ENCODE assay signal across 8 cellular contexts in genomic region chr4:3956165-3956867, GRCh38.
DNase-seq lines count a peak whose midpoint lies in the region; TF ChIP-seq lines count a peak whose summit lies in the region.
"Not testable (repeated sequence)": the region's sequence is repeated elsewhere in the genome, so short reads cannot be mapped to it uniquely, and the experiment has no call there.

No MANE protein-coding gene starts in this region.

- H3K36me3 Mint-ChIP-seq in Calu3 (ENCODE audit: insufficient read depth, unreplicated experiment), result peaks cover 23% of the 10 kb centered on the region
- H3K36me3 Mint-ChIP-seq in activated CD4-positive, alpha-beta memory T cell treated with anti-CD3 and anti-CD28 coated beads for 36 hours; MCF 10A (ENCODE audit: insufficient read depth, unreplicated experiment): not testable (repeated sequence)

- not testable (repeated sequence) for H3K4me1 ChIP-seq in mesodermal cell (ENCODE audit: control insufficient read depth, insufficient read depth, low read length, poor library complexity, severe bottlenecking); urinary bladder (ENCODE audit: insufficient read depth)

- not testable (repeated sequence) for H3K27ac Mint-ChIP-seq in Calu3 (ENCODE audit: unreplicated experiment)
- H3K27ac Mint-ChIP-seq in activated CD4-positive, alpha-beta memory T cell treated with anti-CD3 and anti-CD28 coated beads for 36 hours, result peak overlapping the region; percentile 81
- H3K27ac Mint-ChIP-seq in MCF 10A (ENCODE audit: low read depth, unreplicated experiment), result peak overlapping the region; percentile 96

- BruUV-seq in Calu3 (replicated peaks; lab: Mats Ljungman, UMichigan); MCF 10A (replicated peaks; lab: Mats Ljungman, UMichigan): not testable (repeated sequence)

- CTCF ChIA-PET in Calu3 (lab: Charles Lee); MCF 10A (lab: Yijun Ruan, JAX): not testable (repeated sequence)
- CTCF ChIA-PET in activated CD4-positive, alpha-beta memory T cell treated with anti-CD3 and anti-CD28 coated beads for 36 hours (lab: Charles Lee), result interaction anchor here (1.1 kb wide), 1 partner anchor 76 kb away, joined by 3 read pairs; no protein-coding TSS in a partner anchor

- not testable (repeated sequence) for H3K27me3 Mint-ChIP-seq in Calu3 (ENCODE audit: unreplicated experiment); activated CD4-positive, alpha-beta memory T cell treated with anti-CD3 and anti-CD28 coated beads for 36 hours; MCF 10A (ENCODE audit: insufficient read depth, unreplicated experiment)

- not testable (repeated sequence) for H3K36me3 ChIP-seq in MG63; mesodermal cell (ENCODE audit: control insufficient read depth, insufficient read depth, low read length); urinary bladder (ENCODE audit: insufficient read depth)

- H3K27ac ChIP-seq in mesodermal cell (ENCODE audit: low read depth, low read length, severe bottlenecking), result not testable (repeated sequence)
- peak overlapping the region; percentile 77 for H3K27ac ChIP-seq in urinary bladder (ENCODE audit: low read depth)

- intact Hi-C loops in Calu3 (cut with micrococcal nuclease; ENCODE audit: unreplicated experiment); MCF 10A (cut with micrococcal nuclease): not testable (repeated sequence)
- intact Hi-C loops in activated CD4-positive, alpha-beta memory T cell treated with anti-CD3 and anti-CD28 coated beads for 36 hours (cut with micrococcal nuclease), result loop anchor here (5.0 kb wide), 1 partner anchor 336 kb away; the partner anchor contains the start of genes LYAR and ZBTB49

- H3K4me3 Mint-ChIP-seq in Calu3 (ENCODE audit: low read depth, unreplicated experiment) (peak overlapping the region; percentile 69), MCF 10A (ENCODE audit: unreplicated experiment) (peak overlapping the region; percentile 85)
- peak overlapping the region; percentile 92 for H3K4me3 Mint-ChIP-seq in activated CD4-positive, alpha-beta memory T cell treated with anti-CD3 and anti-CD28 coated beads for 36 hours

- WGBS in mesodermal cell (ENCODE audit: insufficient coverage in 2 of 2), 2 experiments, result 29 to 33% methylated on average over 10 to 12 of the region's 38 CpGs
- 4% methylated on average over 38 of the region's 38 CpGs for WGBS in urinary bladder

- peak overlapping the region; percentile 82 for H3K4me3 ChIP-seq in MG63
- H3K4me3 ChIP-seq in fibroblast of villous mesenchyme (ENCODE audit: low read depth, low read length), result peak overlapping the region; percentile 60
- peak overlapping the region; percentile 36 for H3K4me3 ChIP-seq in mesodermal cell (ENCODE audit: extremely low read depth, insufficient read depth, low read length, poor library complexity, severe bottlenecking)
- peak overlapping the region; percentile 63 for H3K4me3 ChIP-seq in retinal pigment epithelial cell (ENCODE audit: low read length)
- peak overlapping the region; percentile 43 for H3K4me3 ChIP-seq in urinary bladder (ENCODE audit: low read depth, low read length)

- POLR2A ChIA-PET in activated CD4-positive, alpha-beta memory T cell treated with anti-CD3 and anti-CD28 coated beads for 36 hours (lab: Charles Lee), result not testable (repeated sequence)
- POLR2A ChIA-PET in MCF 10A (lab: Yijun Ruan, JAX), result interaction anchor here (0.6 to 1.1 kb wide), 4 partner anchors 293 to 974 kb away, joined by 3 to 4 read pairs (median 3); partner anchors contain the start of genes HTT, HTT-AS, LYAR and ZBTB49

- TF ChIP-seq CTCF in Calu3 (IDR thresholded peaks at IDR 0.05; ENCODE audit: unreplicated experiment); MCF 10A (IDR thresholded peaks at IDR 0.05; ENCODE audit: unreplicated experiment); fibroblast of villous mesenchyme (IDR thresholded peaks at IDR 0.05; ENCODE audit: insufficient read depth, low read depth, low read length); retinal pigment epithelial cell (conservative IDR thresholded peaks at IDR 0.05; ENCODE audit: low read depth, low read length): not testable (repeated sequence)

- not testable (repeated sequence) for H3K9me3 Mint-ChIP-seq in Calu3 (ENCODE audit: low read depth, unreplicated experiment); activated CD4-positive, alpha-beta memory T cell treated with anti-CD3 and anti-CD28 coated beads for 36 hours; MCF 10A (ENCODE audit: unreplicated experiment)

- DNase-seq in Calu3; MG63; activated CD4-positive, alpha-beta memory T cell treated with anti-CD3 and anti-CD28 coated beads for 36 hours; MCF 10A (ENCODE audit: unreplicated experiment); fibroblast of villous mesenchyme (ENCODE audit: low read depth); retinal pigment epithelial cell (ENCODE audit: low read depth): not testable (repeated sequence)

- not testable (repeated sequence) for H3K27me3 ChIP-seq in MG63

- not testable (repeated sequence) for H3K9me3 ChIP-seq in MG63; mesodermal cell (ENCODE audit: control insufficient read depth, low read length)

- not testable (repeated sequence) for H3K4me1 Mint-ChIP-seq in Calu3 (ENCODE audit: low read depth, unreplicated experiment)
- peaks cover 25% of the 10 kb centered on the region for H3K4me1 Mint-ChIP-seq in activated CD4-positive, alpha-beta memory T cell treated with anti-CD3 and anti-CD28 coated beads for 36 hours (ENCODE audit: low read depth)
- peaks cover 18% of the 10 kb centered on the region for H3K4me1 Mint-ChIP-seq in MCF 10A (ENCODE audit: insufficient read depth, unreplicated experiment)
